Comparison of ENCODE assay signal across 26 cellular contexts in the genomic region with DNA sequence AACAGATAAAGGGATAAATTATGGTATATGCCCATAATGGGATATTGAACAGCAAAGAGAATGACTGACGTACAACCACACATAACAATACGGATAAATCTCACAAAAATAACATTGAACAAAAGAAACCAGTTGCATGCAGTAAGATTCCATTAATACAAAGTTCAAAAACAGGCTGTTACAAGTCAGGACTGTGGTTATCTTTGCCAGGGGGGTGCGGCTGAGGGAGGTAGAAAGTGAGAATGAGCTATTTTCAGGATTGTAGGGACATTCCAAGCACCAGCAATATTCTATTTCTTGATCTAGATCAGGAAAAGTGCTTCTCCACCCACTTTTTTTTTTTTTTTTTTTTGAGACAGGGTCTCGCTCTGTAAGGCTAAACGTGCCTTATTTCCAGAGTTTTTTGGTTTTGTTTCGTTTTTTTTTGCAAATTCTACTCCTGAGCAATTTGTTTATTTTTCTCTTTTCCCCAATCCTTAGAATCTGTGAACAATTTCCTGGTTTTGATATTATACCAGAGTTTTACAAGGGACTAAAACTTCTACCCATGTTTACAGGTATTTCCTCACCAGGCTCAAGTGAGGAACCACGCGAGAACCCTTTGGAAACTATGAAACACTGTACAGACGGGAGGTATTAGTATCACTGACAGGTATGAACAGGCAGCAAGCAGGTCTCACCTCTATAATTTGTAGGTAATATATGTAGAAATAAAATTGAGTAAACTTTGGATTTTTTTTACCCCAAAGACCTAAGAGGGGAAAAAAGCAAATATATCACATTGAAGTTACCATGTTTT. TPM values are rescaled to one million over a fixed set of nuclear protein-coding genes. Genes with fewer than 3 reads are reported as not detected.
A peak's percentile ranks its signal among the peaks of the same experiment; 100 is the strongest.
DNase-seq lines count a peak whose midpoint lies in the region; ATAC-seq, FAIRE-seq and TF ChIP-seq lines count a peak whose summit lies in the region.
"Had no signal": no experiment of that assay in that cellular context is flagged by ENCODE, and none has a peak within 500 bp of the region (broad histone marks: within the 10 kb centered on the region; RNA-seq: fewer than 3 reads in every experiment).

No MANE protein-coding gene starts in this region.

- no peak for TF ChIP-seq CTCF in Panc1 (IDR thresholded peaks at IDR 0.05)
- no peak for TF ChIP-seq CTCF in bronchial epithelial cell (IDR thresholded peaks at IDR 0.05; ENCODE audit: insufficient read depth, low read length, severe bottlenecking)
- TF ChIP-seq CTCF in suprapubic skin (IDR thresholded peaks at IDR 0.05), result no peak

- peaks cover 85% of the 10 kb centered on the region for H3K4me1 ChIP-seq in Panc1 (ENCODE audit: control insufficient read depth, insufficient read depth, low read length)
- peaks cover 98% of the 10 kb centered on the region for H3K4me1 ChIP-seq in suprapubic skin

- WGBS in suprapubic skin, result 38% methylated on average over 9 of the region's 9 CpGs

- CTCF ChIA-PET in Panc1 (lab: Charles Lee), result interaction anchor here (0.6 kb wide), 1 partner anchor 242 kb away, joined by 4 read pairs; no protein-coding TSS in a partner anchor

- BruUV-seq in Panc1 (replicated peaks; lab: Mats Ljungman, UMichigan), result no TSS peak

- POLR2A ChIA-PET in Panc1 (lab: Charles Lee), result no interaction called here

- H3K36me3 ChIP-seq in Panc1 (ENCODE audit: control insufficient read depth, insufficient read depth, low read length) (no peaks in the 10 kb centered on the region), bronchial epithelial cell (ENCODE audit: control insufficient read depth, insufficient read depth, low read length) (peaks cover 1% of the 10 kb centered on the region), suprapubic skin (no peaks in the 10 kb centered on the region)
- H3K36me3 ChIP-seq: adrenal gland, heart left ventricle, left ventricle myocardium inferior, ovary, thyroid gland had no signal

- ATAC-seq in Panc1, result no peak
- ATAC-seq in left colon, result peak; percentile 52
- ATAC-seq: heart left ventricle, natural killer cell had no signal

- DNase-seq in Panc1 (ENCODE audit: low read depth, low spot score) (no peak), bronchial epithelial cell (ENCODE audit: low read depth) (peak; percentile 87), left colon (no peak), suprapubic skin (ENCODE audit: low spot score in 2 of 2) (no peak), GM19238 (ENCODE audit: insufficient read length, low spot score) (no peak), NOMO-1 treated with DMSO at 0.1 percent for 48 hours (lab: John Stamatoyannopoulos, UW; ENCODE audit: unreplicated experiment) (no peak), germinal center (ENCODE audit: low spot score) (no peak), GM19239 (ENCODE audit: insufficient read length, low spot score) (no peak)
- DNase-seq: activated CD4-positive, alpha-beta T cell treated with anti-CD3 and anti-CD28 coated beads for 1 hour; activated gamma-delta T cell treated with Interleukin-2 at 50 U/mL for 16 hours; adrenal gland; C1 segment of cervical spinal cord; HCEC 1CT; heart left ventricle; left ventricle myocardium inferior; midbrain; MM.1S; natural killer cell; NCI-H1417; NCI-H2107; ovary; stimulated activated CD4-positive, alpha-beta T cell treated with anti-CD3 and anti-CD28 coated beads, Interleukin-4, amount 100 ng/mL, for 24 hours; stimulated activated naive CD4-positive, alpha-beta T cell; thyroid gland had no signal

- no peak for TF ChIP-seq EP300 in suprapubic skin (IDR thresholded peaks at IDR 0.05)

- peak overlapping the region; percentile 3; the same call in 1 of the 2 replicates for H3K27ac ChIP-seq in Panc1 (ENCODE audit: low read length)
- peak overlapping the region; percentile 63 for H3K27ac ChIP-seq in suprapubic skin
- H3K27ac ChIP-seq: heart left ventricle, left ventricle myocardium inferior, ovary, thyroid gland had no signal

- intact Hi-C loops in Panc1 (cut with micrococcal nuclease; ENCODE audit: unreplicated experiment) (no loop called here), left colon (cut with DNase I, micrococcal nuclease) (no loop called here)

- H3K4me3 ChIP-seq in Panc1 (ENCODE audit: low read depth in 2 of 2, low read length in 2 of 2) (no peak overlapping the region), bronchial epithelial cell (ENCODE audit: low read depth, low read length) (no peak overlapping the region), suprapubic skin (no peak overlapping the region)
- H3K4me3 ChIP-seq: adrenal gland, heart left ventricle, left ventricle myocardium inferior, ovary, thyroid gland had no signal

- H3K27me3 ChIP-seq in Panc1 (ENCODE audit: control insufficient read depth, insufficient read depth, low read length) (no peaks in the 10 kb centered on the region), bronchial epithelial cell (ENCODE audit: control insufficient read depth, insufficient read depth, low read length) (no peaks in the 10 kb centered on the region), suprapubic skin (no peaks in the 10 kb centered on the region)
- H3K27me3 ChIP-seq: adrenal gland, heart left ventricle, ovary, thyroid gland had no signal

- no peak for FAIRE-seq in bronchial epithelial cell (lab: Jason Lieb, UNC)
- no peak for FAIRE-seq in GM19239 (lab: Jason Lieb, UNC)
- FAIRE-seq: D721Med, GM12892 had no signal

- TF ChIP-seq POLR2A in suprapubic skin (IDR thresholded peaks at IDR 0.05), result no peak

- in situ Hi-C loops in Panc1 (cut with HindIII; ENCODE audit: low pct_unique_long_range_greater_than_20kb, low sequenced_read_pairs), result no loop called here

- H3K9me3 ChIP-seq in Panc1 (ENCODE audit: control insufficient read depth, insufficient read depth, low read depth, low read length) (no peaks in the 10 kb centered on the region), suprapubic skin (no peaks in the 10 kb centered on the region)
- H3K9me3 ChIP-seq: adrenal gland, heart left ventricle, left ventricle myocardium inferior, ovary, thyroid gland had no signal

RNA-seq across cellular contexts. Expression of gene SMURF1, which starts 9.9 kb away (rescaled TPM):
- total RNA-seq in Panc1 (2021; ENCODE audit: unreplicated experiment) (47.0 TPM), bronchial epithelial cell (36.5 and 42.4 TPM in 2 replicates), left colon (10 to 100 TPM; 28.2 to 28.4 TPM), suprapubic skin (10 to 100 TPM; 26.9 to 74.9 (median 30.2) TPM)
- 23.3 TPM for polyA plus RNA-seq in Panc1 (2012; ENCODE audit: insufficient read length)
